In the genomic region with DNA sequence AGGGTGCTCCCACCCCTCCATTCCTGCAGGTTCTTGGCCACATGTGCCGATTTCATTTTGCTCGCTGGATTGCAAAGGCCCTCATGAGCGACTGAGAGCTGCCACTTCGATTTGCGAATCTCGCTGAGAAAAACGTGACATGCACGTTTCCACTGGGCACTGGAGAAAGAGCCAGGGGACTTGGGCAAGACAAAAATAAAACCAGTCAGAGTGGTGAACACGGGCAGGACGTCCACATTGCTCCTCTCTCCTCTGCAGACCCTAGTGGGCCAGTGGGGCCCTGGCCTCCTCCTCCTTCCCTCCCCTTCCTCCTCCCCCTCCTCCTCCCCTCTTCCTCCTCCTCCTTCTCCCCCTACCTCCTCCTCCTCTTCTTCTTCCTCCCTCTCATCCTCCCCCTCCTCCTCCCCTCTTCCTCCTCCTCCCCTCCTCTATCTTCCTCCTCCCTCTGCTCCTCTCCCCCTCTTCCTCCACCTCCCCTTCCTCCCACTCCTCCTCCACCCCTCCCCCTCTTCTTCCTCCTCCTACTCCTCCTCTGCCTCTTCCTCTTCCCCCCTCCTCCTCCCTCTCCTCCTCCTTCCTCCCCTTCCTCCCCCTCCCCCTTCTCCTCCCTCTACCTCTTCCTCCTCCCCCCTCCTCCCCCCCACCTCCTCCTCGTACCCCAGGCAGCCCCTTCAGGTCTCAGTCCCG, we compare ENCODE assay signal across 19 cellular contexts. TPM values are rescaled to one million over a fixed set of nuclear protein-coding genes. Genes with fewer than 3 reads are reported as not detected.
DNase-seq lines count a peak whose midpoint lies in the region; ATAC-seq, FAIRE-seq and TF ChIP-seq lines count a peak whose summit lies in the region.
"Had no signal": no experiment of that assay in that cellular context is flagged by ENCODE, and none has a peak within 500 bp of the region (broad histone marks: within the 10 kb centered on the region; RNA-seq: fewer than 3 reads in every experiment).

No MANE protein-coding gene starts in this region.

- FAIRE-seq in HepG2 (lab: Jason Lieb, UNC) (no peak), K562 (lab: Jason Lieb, UNC) (no peak)
- FAIRE-seq: A204.1, GM12891 had no signal

- TF ChIP-seq EP300 in HepG2 (IDR thresholded peaks at IDR 0.05; ENCODE audit: low read depth in 2 of 2, low read length in 2 of 2) (no peak), HepG2 (CRISPR knock-in tag; IDR thresholded peaks at IDR 0.05; ENCODE audit: borderline replicate concordance) (no peak), K562 (IDR thresholded peaks at IDR 0.05; ENCODE audit: low read length) (no peak)

- no peak for TF ChIP-seq POLR2A in HepG2 (IDR thresholded peaks at IDR 0.05; ENCODE audit: insufficient read depth in 1 of 2, low read depth in 2 of 2, low read length in 2 of 2)
- no peak for TF ChIP-seq POLR2A in right lobe of liver (IDR thresholded peaks at IDR 0.05)
- TF ChIP-seq POLR2A in NB4 (IDR thresholded peaks at IDR 0.05; ENCODE audit: extremely low read depth, insufficient read length): no peak
- TF ChIP-seq POLR2A in K562 (conservative IDR thresholded peaks at IDR 0.05): no peak

- H3K9me3 ChIP-seq in HepG2 (ENCODE audit: low read length) (no peaks in the 10 kb centered on the region), right lobe of liver (no peaks in the 10 kb centered on the region), K562 (replicated peaks; ENCODE audit: control insufficient read depth, insufficient read depth, low read depth, low read length) (no peaks in the 10 kb centered on the region), endodermal cell (ENCODE audit: control insufficient read depth, low read length) (no peaks in the 10 kb centered on the region)
- H3K9me3 ChIP-seq: BE2C, Caco-2, HAP-1 had no signal

- WGBS in HepG2 (ENCODE audit: low lambda C conversion rate): 3% methylated on average over 12 of the region's 12 CpGs
- WGBS in right lobe of liver (ENCODE audit: insufficient coverage, low coverage, low lambda C conversion rate, missing lambda C conversion rate): 37% methylated on average over 11 of the region's 12 CpGs
- 9% methylated on average over 9 of the region's 12 CpGs for WGBS in K562 (ENCODE audit: insufficient coverage, low coverage, missing lambda C conversion rate)
- WGBS in endodermal cell (ENCODE audit: insufficient coverage in 1 of 2, insufficient read length in 1 of 2), 2 experiments: 79 to 89% methylated on average over 10 to 11 of the region's 12 CpGs

- H3K4me3 ChIP-seq in HepG2 (replicated peaks in 1 of 3; ENCODE audit: insufficient read depth in 1 of 3, low read depth in 2 of 3, low read length in 3 of 3) (no peak overlapping the region), right lobe of liver (no peak overlapping the region), NB4 (ENCODE audit: low read depth, low read length) (no peak overlapping the region), K562 (no peak overlapping the region), endodermal cell (ENCODE audit: low read length) (no peak overlapping the region)
- H3K4me3 ChIP-seq: HAP-1 had no signal

- DNase-seq in HepG2 (ENCODE audit: low spot score) (no peak), right lobe of liver (no peak), NB4 (ENCODE audit: low read depth) (peak; percentile 33), K562 (ENCODE audit: extremely low read depth in 1 of 4, low spot score in 3 of 4) (no peak), endodermal cell (no peak)
- DNase-seq in activated CD4-positive, alpha-beta T cell treated with anti-CD3 and anti-CD28 coated beads for 1 hour: no peak
- DNase-seq: BE2C; Caco-2; CD8-positive, alpha-beta memory T cell; DMS79; GOT3; HFFc6; IMR-90; KG1 had no signal

- H3K4me1 Mint-ChIP-seq in endodermal cell: no peaks in the 10 kb centered on the region
- H3K4me1 Mint-ChIP-seq: CD8-positive, alpha-beta memory T cell had no signal

- CTCF ChIA-PET in HepG2 (lab: Yijun Ruan, JAX; ENCODE audit: low intra/inter-chr PET ratio, low total read pairs): no interaction called here
- CTCF ChIA-PET in K562 (lab: Yijun Ruan, JAX; ENCODE audit: low intra/inter-chr PET ratio): no interaction called here

- H3K27ac Mint-ChIP-seq in endodermal cell: no peak overlapping the region
- H3K27ac Mint-ChIP-seq: CD8-positive, alpha-beta memory T cell; HFFc6 had no signal

- peaks cover 2% of the 10 kb centered on the region for H3K9me1 ChIP-seq in K562 (ENCODE audit: control insufficient read depth, insufficient read depth, low read length)

- in situ Hi-C loops in HepG2 (cut with HindIII; ENCODE audit: extremely low pct_ligation_motif_present, low pct_unique_long_range_greater_than_20kb) (loop anchor here (10.0 kb wide), 1 partner anchor 298 kb away; no protein-coding TSS in a partner anchor), K562 (cut with MboI) (no loop called here)

- H3K27me3 ChIP-seq in HepG2 (ENCODE audit: control insufficient read depth in 1 of 2, insufficient read depth in 2 of 2, low read length in 2 of 2) (peaks cover 15 to 67% of the 10 kb centered on the region in 2 experiments; a peak in 4 of 5 replicates), right lobe of liver (no peaks in the 10 kb centered on the region), K562 (ENCODE audit: control insufficient read depth in 2 of 2, insufficient read depth in 2 of 2, low read length in 2 of 2) (peaks cover 4 to 21% of the 10 kb centered on the region in 2 experiments; a peak in 3 of 5 replicates), endodermal cell (ENCODE audit: control insufficient read depth, insufficient read depth, low read length, poor library complexity, severe bottlenecking) (no peaks in the 10 kb centered on the region)
- H3K27me3 ChIP-seq: BE2C had no signal

- no peaks in the 10 kb centered on the region for H3K36me3 Mint-ChIP-seq in endodermal cell (ENCODE audit: low read depth)
- H3K36me3 Mint-ChIP-seq: CD8-positive, alpha-beta memory T cell had no signal

- H3K4me3 Mint-ChIP-seq in endodermal cell: no peak overlapping the region
- H3K4me3 Mint-ChIP-seq: CD8-positive, alpha-beta memory T cell; HFFc6 had no signal

- intact Hi-C loops in HepG2 (cut with micrococcal nuclease; ENCODE audit: unreplicated experiment): no loop called here
- intact Hi-C loops in right lobe of liver (cut with DNase I): loop anchor here in 1 of 2 donors (10.0 kb wide), 1 partner anchor 298 kb away; no protein-coding TSS in a partner anchor
- intact Hi-C loops in K562 (cut with micrococcal nuclease): loop anchor here (10.0 kb wide), 1 partner anchor 298 kb away; no protein-coding TSS in a partner anchor

- H3K9ac ChIP-seq in HepG2 (ENCODE audit: insufficient read depth, low read depth, low read length) (no peak overlapping the region), K562 (ENCODE audit: insufficient read depth in 1 of 2, low read depth in 2 of 2, low read length in 2 of 2) (no peak overlapping the region), endodermal cell (ENCODE audit: extremely low read depth, low read length, poor library complexity, severe bottlenecking) (no peak overlapping the region)

- H3K27ac ChIP-seq in HepG2 (ENCODE audit: extremely low read length, insufficient read depth, low read length) (no peak overlapping the region), right lobe of liver (no peak overlapping the region), K562 (ENCODE audit: extremely low read depth, low read depth, low read length) (no peak overlapping the region), endodermal cell (ENCODE audit: low read depth, low read length) (no peak overlapping the region)

- H3K36me3 ChIP-seq in HepG2 (replicated peaks in 1 of 2; ENCODE audit: control insufficient read depth in 1 of 2, insufficient read depth in 2 of 2, low read length in 2 of 2): no peaks in the 10 kb centered on the region
- H3K36me3 ChIP-seq in right lobe of liver: no peaks in the 10 kb centered on the region
- no peaks in the 10 kb centered on the region for H3K36me3 ChIP-seq in K562 (ENCODE audit: control insufficient read depth, insufficient read depth, low read length)
- H3K36me3 ChIP-seq in endodermal cell (ENCODE audit: control insufficient read depth, insufficient read depth, low read length): no peaks in the 10 kb centered on the region
- H3K36me3 ChIP-seq: BE2C, HAP-1 had no signal

- TF ChIP-seq CTCF in HepG2 (CRISPR knock-in tag; IDR thresholded peaks at IDR 0.05) (no peak), right lobe of liver (IDR thresholded peaks at IDR 0.05) (no peak), NB4 (IDR thresholded peaks at IDR 0.05; ENCODE audit: low read depth, low read length) (no peak), K562 (IDR thresholded peaks at IDR 0.05 in 2 of 3, conservative IDR thresholded peaks at IDR 0.05 in 1 of 3; ENCODE audit: insufficient read depth in 2 of 3, low read depth in 1 of 3, low read length in 3 of 3) (no peak), endodermal cell (conservative IDR thresholded peaks at IDR 0.05) (no peak)

- H3K9me3 Mint-ChIP-seq in endodermal cell: no peaks in the 10 kb centered on the region
- H3K9me3 Mint-ChIP-seq: CD8-positive, alpha-beta memory T cell; HFFc6 had no signal

- BruUV-seq in HepG2 (replicated peaks; lab: Mats Ljungman, UMichigan) (no TSS peak), K562 (replicated peaks; lab: Mats Ljungman, UMichigan) (no TSS peak)

- H2AFZ ChIP-seq in HepG2 (ENCODE audit: low read length): no peak overlapping the region
- no peak overlapping the region for H2AFZ ChIP-seq in K562 (ENCODE audit: low read depth, low read length)

- TF ChIP-seq RAD21 in HepG2 (CRISPR knock-in tag; IDR thresholded peaks at IDR 0.05): no peak
- no peak for TF ChIP-seq RAD21 in K562 (CRISPR knock-in tag; conservative IDR thresholded peaks at IDR 0.05 in 1 of 2, IDR thresholded peaks at IDR 0.05 in 1 of 2)

- H3K4me2 ChIP-seq in HepG2 (ENCODE audit: low read depth, low read length) (no peak overlapping the region), K562 (ENCODE audit: insufficient read depth, low read length) (no peak overlapping the region)

- H4K20me1 ChIP-seq in HepG2 (ENCODE audit: insufficient read depth, low read length): 0 out of 2 replicates have a peak, but pooled peaks cover 3% of the 10 kb centered on the region
- H4K20me1 ChIP-seq in K562 (replicated peaks; ENCODE audit: control insufficient read depth, insufficient read depth, low read length): peaks cover 4% of the 10 kb centered on the region; the same call in 1 of the 2 replicates

- POLR2A ChIA-PET in HepG2 (lab: Yijun Ruan, JAX) (no interaction called here), K562 (lab: Yijun Ruan, JAX) (no interaction called here)

- H3K27me3 Mint-ChIP-seq in endodermal cell (ENCODE audit: insufficient read depth): no peaks in the 10 kb centered on the region

- ATAC-seq in HepG2 (no peak), right lobe of liver (no peak), K562 (no peak), GM21737 (IDR thresholded peaks at IDR 0.05; ENCODE audit: unreplicated experiment) (no peak)

- H3K79me2 ChIP-seq in HepG2 (ENCODE audit: insufficient read depth, low read length) (no peaks in the 10 kb centered on the region), K562 (ENCODE audit: control insufficient read depth, insufficient read depth, low read length) (no peaks in the 10 kb centered on the region)

- H3K4me1 ChIP-seq in HepG2 (ENCODE audit: insufficient read depth, low read length): no peaks in the 10 kb centered on the region
- no peaks in the 10 kb centered on the region for H3K4me1 ChIP-seq in right lobe of liver
- H3K4me1 ChIP-seq in K562 (replicated peaks in 1 of 2; ENCODE audit: control insufficient read depth in 2 of 2, insufficient read depth in 2 of 2, low read length in 2 of 2): peaks cover 0 to 28% of the 10 kb centered on the region in 2 experiments; a peak in 2 of 5 replicates
- no peaks in the 10 kb centered on the region for H3K4me1 ChIP-seq in endodermal cell (ENCODE audit: control insufficient read depth, insufficient read depth, low read length)
- H3K4me1 ChIP-seq: BE2C, Caco-2, HAP-1 had no signal

RNA-seq across cellular contexts. Expression of a gene that starts 28.1 kb away (rescaled TPM):
- 0.76 and 2.2 TPM in 2 replicates for total RNA-seq in HepG2 (2016; rRNA removed; fragmentation: Illumina TruSeq; extraction: Trizol)
- 0.30 TPM in 1 of 2 replicates, not detected in the other for total RNA-seq in HepG2 (2016; cell fraction: cytosol; rRNA removed; fragmentation: Illumina TruSeq; extraction: Trizol; ENCODE audit: low read depth)
- total RNA-seq in HepG2 (2016; cell fraction: insoluble cytoplasmic fraction; rRNA removed; fragmentation: Illumina TruSeq; extraction: Trizol): 0.54 and 2.3 TPM in 2 replicates
- 0.28 and 0.41 TPM in 2 replicates for total RNA-seq in HepG2 (2016; cell fraction: membrane; rRNA removed; fragmentation: Illumina TruSeq; extraction: Trizol)
- total RNA-seq in HepG2 (2016; cell fraction: nucleus; rRNA removed; fragmentation: Illumina TruSeq; extraction: Trizol): 3.2 and 3.4 TPM in 2 replicates
- 1.1 and 2.2 TPM in 2 replicates for polyA plus RNA-seq in HepG2 (2011; rRNA removed)
- polyA plus RNA-seq in HepG2 (2011; cell fraction: cytosol; rRNA removed): 1.2 and 1.3 TPM in 2 replicates
- 5.5 and 5.6 TPM in 2 replicates for polyA plus RNA-seq in HepG2 (2011; cell fraction: nucleus; rRNA removed)
- polyA plus RNA-seq in HepG2 (2012): 1.7 and 2.5 TPM in 2 replicates
- polyA plus RNA-seq in HepG2 (2016; cell fraction: cytosol; fragmentation: Illumina TruSeq; extraction: Trizol; ENCODE audit: low read depth): 0.20 and 0.24 TPM in 2 replicates
- 0.19 and 0.36 TPM in 2 replicates for polyA plus RNA-seq in HepG2 (2016; cell fraction: insoluble cytoplasmic fraction; fragmentation: Illumina TruSeq; extraction: Trizol; ENCODE audit: low read depth)
- polyA plus RNA-seq in HepG2 (2016; cell fraction: membrane; fragmentation: Illumina TruSeq; extraction: Trizol; ENCODE audit: low read depth): 0.15 and 0.29 TPM in 2 replicates
- polyA plus RNA-seq in HepG2 (2016; cell fraction: nucleus; fragmentation: Illumina TruSeq; extraction: Trizol; ENCODE audit: insufficient read depth, low read depth): 1.4 and 2.3 TPM in 2 replicates
- polyA minus RNA-seq in HepG2 (2011; rRNA and poly(A)+ RNA removed; ENCODE audit: low replicate concordance): 6.6 TPM in 1 of 2 replicates, not detected in the other
- 0.79 and 1.1 TPM in 2 replicates for polyA minus RNA-seq in HepG2 (2011; cell fraction: cytosol; rRNA and poly(A)+ RNA removed)
- 10.6 and 12.7 TPM in 2 replicates for polyA minus RNA-seq in HepG2 (2011; cell fraction: nucleus; rRNA and poly(A)+ RNA removed)
- 10 to 100 TPM in 4 of 6 experiments, 1 to 10 TPM in 2; 3.4 to 43.2 (median 17.8) TPM for total RNA-seq in right lobe of liver
- total RNA-seq in K562 (2011; cell fraction: chromatin; rRNA removed; ENCODE audit: low replicate concordance): not detected in 2 replicates
- not detected in 2 replicates for total RNA-seq in K562 (2011; cell fraction: nucleolus; rRNA removed)
- total RNA-seq in K562 (2011; cell fraction: nucleoplasm; rRNA removed): not detected in 2 replicates
- total RNA-seq in K562 (2014; rRNA removed): not detected in 2 replicates
- total RNA-seq in K562 (2014; rRNA removed; fragmentation: Illumina TruSeq; extraction: Trizol): not detected in 2 replicates
- not detected in 2 replicates for total RNA-seq in K562 (2015; rRNA removed; fragmentation: Illumina TruSeq; extraction: Trizol)
- total RNA-seq in K562 (2021): not detected in 2 replicates
- not detected in 2 replicates for polyA plus RNA-seq in K562 (2011; rRNA removed)
- polyA plus RNA-seq in K562 (2011; cell fraction: cytosol; rRNA removed): not detected in 2 replicates
- not detected in 2 replicates for polyA plus RNA-seq in K562 (2011; cell fraction: nucleus; rRNA removed)
- polyA plus RNA-seq in K562 (2012): not detected in 2 replicates
- polyA plus RNA-seq in K562 (2014; fragmentation: Illumina TruSeq; extraction: Trizol): not detected in 2 replicates
- not detected for polyA plus RNA-seq in K562 (2014; fragmentation: Nextera tagmentation; extraction: Ambion mirVana)
- polyA plus RNA-seq in K562 (2014; rRNA removed): not detected in 2 replicates
- not detected in 2 replicates for polyA minus RNA-seq in K562 (2011; rRNA and poly(A)+ RNA removed)
- polyA minus RNA-seq in K562 (2011; cell fraction: cytosol; rRNA and poly(A)+ RNA removed): not detected in 2 replicates
- polyA minus RNA-seq in K562 (2011; cell fraction: nucleus; rRNA and poly(A)+ RNA removed): not detected in 2 replicates
- not detected for total RNA-seq in endodermal cell
- not detected for polyA plus RNA-seq in endodermal cell (2013, experiment 1 of 2)
- polyA plus RNA-seq in endodermal cell (2013, experiment 2 of 2): not detected
- total RNA-seq: G401, HFFc6, IMR-90 had no signal
- polyA plus RNA-seq: IMR-90 had no signal
